Comparison of ENCODE assay signal across 1 cellular context in genomic region chrX:11703855-11704254, GRCh38.
TF ChIP-seq lines count a peak whose summit lies in the region.

No MANE protein-coding gene starts in this region.

TF ChIP-seq in GM23338, 12 proteins besides CTCF, POLR2A, EP300 and RAD21 (continued from another document):
- TF ChIP-seq, protein P1, sequence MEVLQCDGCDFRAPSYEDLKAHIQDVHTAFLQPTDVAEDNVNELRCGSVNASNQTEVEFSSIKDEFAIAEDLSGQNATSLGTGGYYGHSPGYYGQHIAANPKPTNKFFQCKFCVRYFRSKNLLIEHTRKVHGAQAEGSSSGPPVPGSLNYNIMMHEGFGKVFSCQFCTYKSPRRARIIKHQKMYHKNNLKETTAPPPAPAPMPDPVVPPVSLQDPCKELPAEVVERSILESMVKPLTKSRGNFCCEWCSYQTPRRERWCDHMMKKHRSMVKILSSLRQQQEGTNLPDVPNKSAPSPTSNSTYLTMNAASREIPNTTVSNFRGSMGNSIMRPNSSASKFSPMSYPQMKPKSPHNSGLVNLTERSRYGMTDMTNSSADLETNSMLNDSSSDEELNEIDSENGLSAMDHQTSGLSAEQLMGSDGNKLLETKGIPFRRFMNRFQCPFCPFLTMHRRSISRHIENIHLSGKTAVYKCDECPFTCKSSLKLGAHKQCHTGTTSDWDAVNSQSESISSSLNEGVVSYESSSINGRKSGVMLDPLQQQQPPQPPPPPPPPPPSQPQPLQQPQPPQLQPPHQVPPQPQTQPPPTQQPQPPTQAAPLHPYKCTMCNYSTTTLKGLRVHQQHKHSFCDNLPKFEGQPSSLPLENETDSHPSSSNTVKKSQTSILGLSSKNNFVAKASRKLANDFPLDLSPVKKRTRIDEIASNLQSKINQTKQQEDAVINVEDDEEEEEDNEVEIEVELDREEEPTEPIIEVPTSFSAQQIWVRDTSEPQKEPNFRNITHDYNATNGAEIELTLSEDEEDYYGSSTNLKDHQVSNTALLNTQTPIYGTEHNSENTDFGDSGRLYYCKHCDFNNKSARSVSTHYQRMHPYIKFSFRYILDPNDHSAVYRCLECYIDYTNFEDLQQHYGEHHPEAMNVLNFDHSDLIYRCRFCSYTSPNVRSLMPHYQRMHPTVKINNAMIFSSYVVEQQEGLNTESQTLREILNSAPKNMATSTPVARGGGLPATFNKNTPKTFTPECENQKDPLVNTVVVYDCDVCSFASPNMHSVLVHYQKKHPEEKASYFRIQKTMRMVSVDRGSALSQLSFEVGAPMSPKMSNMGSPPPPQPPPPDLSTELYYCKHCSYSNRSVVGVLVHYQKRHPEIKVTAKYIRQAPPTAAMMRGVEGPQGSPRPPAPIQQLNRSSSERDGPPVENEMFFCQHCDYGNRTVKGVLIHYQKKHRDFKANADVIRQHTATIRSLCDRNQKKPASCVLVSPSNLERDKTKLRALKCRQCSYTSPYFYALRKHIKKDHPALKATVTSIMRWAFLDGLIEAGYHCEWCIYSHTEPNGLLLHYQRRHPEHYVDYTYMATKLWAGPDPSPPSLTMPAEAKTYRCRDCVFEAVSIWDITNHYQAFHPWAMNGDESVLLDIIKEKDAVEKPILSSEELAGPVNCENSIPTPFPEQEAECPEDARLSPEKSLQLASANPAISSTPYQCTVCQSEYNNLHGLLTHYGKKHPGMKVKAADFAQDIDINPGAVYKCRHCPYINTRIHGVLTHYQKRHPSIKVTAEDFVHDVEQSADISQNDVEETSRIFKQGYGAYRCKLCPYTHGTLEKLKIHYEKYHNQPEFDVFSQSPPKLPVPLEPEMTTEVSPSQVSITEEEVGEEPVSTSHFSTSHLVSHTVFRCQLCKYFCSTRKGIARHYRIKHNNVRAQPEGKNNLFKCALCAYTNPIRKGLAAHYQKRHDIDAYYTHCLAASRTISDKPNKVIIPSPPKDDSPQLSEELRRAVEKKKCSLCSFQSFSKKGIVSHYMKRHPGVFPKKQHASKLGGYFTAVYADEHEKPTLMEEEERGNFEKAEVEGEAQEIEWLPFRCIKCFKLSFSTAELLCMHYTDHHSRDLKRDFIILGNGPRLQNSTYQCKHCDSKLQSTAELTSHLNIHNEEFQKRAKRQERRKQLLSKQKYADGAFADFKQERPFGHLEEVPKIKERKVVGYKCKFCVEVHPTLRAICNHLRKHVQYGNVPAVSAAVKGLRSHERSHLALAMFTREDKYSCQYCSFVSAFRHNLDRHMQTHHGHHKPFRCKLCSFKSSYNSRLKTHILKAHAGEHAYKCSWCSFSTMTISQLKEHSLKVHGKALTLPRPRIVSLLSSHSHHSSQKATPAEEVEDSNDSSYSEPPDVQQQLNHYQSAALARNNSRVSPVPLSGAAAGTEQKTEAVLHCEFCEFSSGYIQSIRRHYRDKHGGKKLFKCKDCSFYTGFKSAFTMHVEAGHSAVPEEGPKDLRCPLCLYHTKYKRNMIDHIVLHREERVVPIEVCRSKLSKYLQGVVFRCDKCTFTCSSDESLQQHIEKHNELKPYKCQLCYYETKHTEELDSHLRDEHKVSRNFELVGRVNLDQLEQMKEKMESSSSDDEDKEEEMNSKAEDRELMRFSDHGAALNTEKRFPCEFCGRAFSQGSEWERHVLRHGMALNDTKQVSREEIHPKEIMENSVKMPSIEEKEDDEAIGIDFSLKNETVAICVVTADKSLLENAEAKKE (CRISPR knock-in tag; IDR thresholded peaks at IDR 0.05), result no peak
- TF ChIP-seq EZH2phosphoT487 (IDR thresholded peaks at IDR 0.05; ENCODE audit: unreplicated experiment), result no peak
- TF ChIP-seq REST (IDR thresholded peaks at IDR 0.05; ENCODE audit: unreplicated experiment), result no peak
- TF ChIP-seq JUNB (IDR thresholded peaks at IDR 0.05; ENCODE audit: unreplicated experiment), result no peak
